Comparison of ENCODE assay signal across 10 cellular contexts in the genomic region with DNA sequence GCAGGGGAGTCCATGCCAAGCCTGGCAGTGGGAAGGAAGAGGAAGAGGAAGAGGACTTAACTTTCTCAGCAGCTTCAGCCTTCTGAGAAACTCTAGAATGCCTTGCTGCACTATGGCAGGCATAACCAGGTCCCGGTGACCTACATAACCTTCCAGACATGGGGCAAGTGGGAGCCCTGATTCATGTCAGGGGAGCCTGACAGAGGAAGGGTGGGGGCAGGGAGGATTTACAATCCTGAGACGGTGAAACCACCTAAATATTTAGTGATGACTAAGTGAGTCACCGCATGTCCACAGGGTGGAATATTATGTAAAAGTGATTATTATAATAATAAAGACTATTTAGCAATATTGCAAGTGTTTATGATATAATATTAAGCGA. TPM values are rescaled to one million over a fixed set of nuclear protein-coding genes. Genes with fewer than 3 reads are reported as not detected.
DNase-seq lines count a peak whose midpoint lies in the region; ATAC-seq and TF ChIP-seq lines count a peak whose summit lies in the region.
"Had no signal": no experiment of that assay in that cellular context is flagged by ENCODE, and none has a peak within 500 bp of the region (broad histone marks: within the 10 kb centered on the region; RNA-seq: fewer than 3 reads in every experiment).

No MANE protein-coding gene starts in this region.

- intact Hi-C loops in tibial artery (cut with DNase I; ENCODE audit: low total_unique reads): loop anchor here (5.0 kb wide), 1 partner anchor 35 kb away; no protein-coding TSS in a partner anchor
- intact Hi-C loops in CD14-positive monocyte (cut with micrococcal nuclease): no loop called here

- DNase-seq in HT1080 (ENCODE audit: low read depth): peak; percentile 91
- peak; percentile 95 for DNase-seq in amniotic epithelial cell (ENCODE audit: low read depth)
- peak; percentile 90 for DNase-seq in islet precursor cell
- DNase-seq in tibial artery: no peak
- no peak for DNase-seq in CD14-positive monocyte (ENCODE audit: low spot score)
- DNase-seq: naive B cell, OCI-M1 had no signal

- no peak for ATAC-seq in stimulated activated memory B cell treated with anti-CD40 and anti-IgM and Interleukin-4, amounts not matched to agents 10 μg/mL and 1 μg/mL and 100 μg/mL, for 72 hours
- no peak for ATAC-seq in GM21515 (IDR thresholded peaks at IDR 0.05; ENCODE audit: unreplicated experiment)

- TF ChIP-seq CTCF in tibial artery (IDR thresholded peaks at IDR 0.05): no peak
- TF ChIP-seq CTCF in CD14-positive monocyte (IDR thresholded peaks at IDR 0.05): no peak

- peaks cover 4% of the 10 kb centered on the region for H3K4me1 Mint-ChIP-seq in CD14-positive monocyte
- no peaks in the 10 kb centered on the region for H3K4me1 Mint-ChIP-seq in stimulated activated memory B cell treated with anti-CD40 and anti-IgM and Interleukin-4, amounts not matched to agents 10 μg/mL and 1 μg/mL and 100 μg/mL, for 72 hours
- H3K4me1 Mint-ChIP-seq: naive B cell had no signal

- H3K4me3 ChIP-seq in tibial artery: no peak overlapping the region

- peaks cover 2 to 14% (median 6%) of the 10 kb centered on the region in 3 donors for H3K27me3 Mint-ChIP-seq in CD14-positive monocyte (ENCODE audit: low read depth in 3 of 3)
- peaks cover 57% of the 10 kb centered on the region for H3K27me3 Mint-ChIP-seq in stimulated activated memory B cell treated with anti-CD40 and anti-IgM and Interleukin-4, amounts not matched to agents 10 μg/mL and 1 μg/mL and 100 μg/mL, for 72 hours

- H3K27me3 ChIP-seq in tibial artery: no peaks in the 10 kb centered on the region

- H3K4me1 ChIP-seq in tibial artery: peaks cover 12 to 82% (median 70%) of the 10 kb centered on the region in 4 donors

- peak overlapping the region; percentile 90 to 93 for H3K27ac ChIP-seq in tibial artery
- H3K27ac ChIP-seq: KMS-11 had no signal

- H3K9me3 Mint-ChIP-seq in CD14-positive monocyte: no peaks in the 10 kb centered on the region
- no peaks in the 10 kb centered on the region for H3K9me3 Mint-ChIP-seq in stimulated activated memory B cell treated with anti-CD40 and anti-IgM and Interleukin-4, amounts not matched to agents 10 μg/mL and 1 μg/mL and 100 μg/mL, for 72 hours
- H3K9me3 Mint-ChIP-seq: naive B cell had no signal

- no peaks in the 10 kb centered on the region for H3K36me3 Mint-ChIP-seq in CD14-positive monocyte
- H3K36me3 Mint-ChIP-seq in stimulated activated memory B cell treated with anti-CD40 and anti-IgM and Interleukin-4, amounts not matched to agents 10 μg/mL and 1 μg/mL and 100 μg/mL, for 72 hours: no peaks in the 10 kb centered on the region
- H3K36me3 Mint-ChIP-seq: naive B cell had no signal

- H3K27ac Mint-ChIP-seq in CD14-positive monocyte: peak overlapping the region in 1 of 7 donors; percentile 9
- H3K27ac Mint-ChIP-seq in stimulated activated memory B cell treated with anti-CD40 and anti-IgM and Interleukin-4, amounts not matched to agents 10 μg/mL and 1 μg/mL and 100 μg/mL, for 72 hours: no peak overlapping the region

- no peak overlapping the region for H3K4me3 Mint-ChIP-seq in CD14-positive monocyte
- H3K4me3 Mint-ChIP-seq in stimulated activated memory B cell treated with anti-CD40 and anti-IgM and Interleukin-4, amounts not matched to agents 10 μg/mL and 1 μg/mL and 100 μg/mL, for 72 hours: no peak overlapping the region
- H3K4me3 Mint-ChIP-seq: naive B cell had no signal

- H3K36me3 ChIP-seq in tibial artery: no peaks in the 10 kb centered on the region

- H3K9me3 ChIP-seq in tibial artery: no peaks in the 10 kb centered on the region

RNA-seq across cellular contexts. Expression of gene AMOTL2, which starts 46.7 kb away (rescaled TPM):
- 197 and 213 TPM in 2 replicates for total RNA-seq in HT1080 (2014; rRNA removed; shearing (Covaris generic))
- polyA plus RNA-seq in HT1080 (2015; cell fraction: cytosol; rRNA removed): 165 and 175 TPM in 2 replicates
- polyA plus RNA-seq in HT1080 (2015; cell fraction: nucleus; rRNA removed): 320 and 337 TPM in 2 replicates
- not detected for polyA plus RNA-seq in CD14-positive monocyte

Comparison
In these comparisons a context has a peak if more than half of its experiments do, and no peak if none do; other contexts are left out.
1. DNase-seq: peak in HT1080 (single experiment), amniotic epithelial cell (single experiment) and islet precursor cell (single experiment); none in tibial artery (0 of 2) and CD14-positive monocyte (single experiment).